Comparison of ENCODE assay signal across 10 cellular contexts in genomic region chr7:38451840-38452239, GRCh38.
DNase-seq lines count a peak whose midpoint lies in the region; ATAC-seq and TF ChIP-seq lines count a peak whose summit lies in the region.
"Had no signal": no experiment of that assay in that cellular context is flagged by ENCODE, and none has a peak within 500 bp of the region (broad histone marks: within the 10 kb centered on the region; RNA-seq: fewer than 3 reads in every experiment).

No MANE protein-coding gene starts in this region.

- intact Hi-C loops in Panc1 (cut with micrococcal nuclease; ENCODE audit: unreplicated experiment) (no loop called here), posterior vena cava (cut with DNase I) (no loop called here)

- no peaks in the 10 kb centered on the region for H3K4me1 ChIP-seq in Panc1 (ENCODE audit: control insufficient read depth, insufficient read depth, low read length)
- no peaks in the 10 kb centered on the region for H3K4me1 ChIP-seq in cardiac muscle cell (ENCODE audit: low read depth)

- H3K27me3 ChIP-seq in Panc1 (ENCODE audit: control insufficient read depth, insufficient read depth, low read length) (peaks cover 7% of the 10 kb centered on the region; the same call in 1 of the 2 replicates), cardiac muscle cell (no peaks in the 10 kb centered on the region)

- in situ Hi-C loops in Panc1 (cut with HindIII; ENCODE audit: low pct_unique_long_range_greater_than_20kb, low sequenced_read_pairs), result no loop called here

- POLR2A ChIA-PET in Panc1 (lab: Charles Lee), result no interaction called here

- no peaks in the 10 kb centered on the region for H3K9me3 ChIP-seq in Panc1 (ENCODE audit: control insufficient read depth, insufficient read depth, low read depth, low read length)
- H3K9me3 ChIP-seq in cardiac muscle cell (ENCODE audit: low read depth), result no peaks in the 10 kb centered on the region

- no peak overlapping the region for H3K4me3 ChIP-seq in Panc1 (ENCODE audit: low read depth in 2 of 2, low read length in 2 of 2)
- no peak overlapping the region for H3K4me3 ChIP-seq in cardiac muscle cell
- H3K4me3 ChIP-seq in coronary artery, result no peak overlapping the region
- H3K4me3 ChIP-seq: skin epidermis had no signal

- no peaks in the 10 kb centered on the region for H3K36me3 ChIP-seq in Panc1 (ENCODE audit: control insufficient read depth, insufficient read depth, low read length)
- no peaks in the 10 kb centered on the region for H3K36me3 ChIP-seq in cardiac muscle cell

- no peak for TF ChIP-seq CTCF in GM20000 (IDR thresholded peaks at IDR 0.05; ENCODE audit: extremely low read depth, missing control alignments)
- peak; percentile 55 for TF ChIP-seq CTCF in Panc1 (IDR thresholded peaks at IDR 0.05)
- peak; percentile 42 for TF ChIP-seq CTCF in cardiac muscle cell (IDR thresholded peaks at IDR 0.05; ENCODE audit: low read depth, low read length)
- TF ChIP-seq CTCF in coronary artery (IDR thresholded peaks at IDR 0.05), result no peak

- DNase-seq in A172 (ENCODE audit: low spot score) (peak; percentile 57), GM20000 (ENCODE audit: low spot score) (peak; percentile 11), Panc1 (ENCODE audit: low read depth, low spot score) (peak; percentile 12), cardiac muscle cell (ENCODE audit: low read depth in 1 of 2, low spot score in 1 of 2) (peak; percentile 26 to 72), posterior vena cava (ENCODE audit: low spot score) (no peak), ureter (ENCODE audit: low spot score) (no peak), coronary artery (ENCODE audit: low spot score) (no peak)
- no peak for DNase-seq in central memory CD4-positive, alpha-beta T cell
- DNase-seq: NCI-H1436 treated with DMSO at 0.1 percent for 48 hours had no signal

- H3K27ac ChIP-seq in Panc1 (ENCODE audit: low read length), result no peak overlapping the region
- H3K27ac ChIP-seq in cardiac muscle cell, result no peak overlapping the region
- H3K27ac ChIP-seq in coronary artery, result no peak overlapping the region
- H3K27ac ChIP-seq: skin epidermis had no signal

- CTCF ChIA-PET in Panc1 (lab: Charles Lee), result no interaction called here

- no peak for ATAC-seq in Panc1

- BruUV-seq in Panc1 (replicated peaks; lab: Mats Ljungman, UMichigan), result no TSS peak

Comparison
In these comparisons a context has a peak if more than half of its experiments do, and no peak if none do; other contexts are left out.
1. DNase-seq: peak in A172 (single experiment), GM20000 (single experiment), Panc1 (single experiment) and cardiac muscle cell (2 of 2); none in posterior vena cava (single experiment), ureter (single experiment), coronary artery (single experiment) and central memory CD4-positive, alpha-beta T cell (single experiment).
2. CTCF ChIP-seq: peak in Panc1 (single experiment) and cardiac muscle cell (single experiment); none in GM20000 (single experiment) and coronary artery (single experiment).